ENCODE assay signal across 13 cellular contexts in genomic region chr4:8242782-8243556, GRCh38. TPM values are rescaled to one million over a fixed set of nuclear protein-coding genes. Genes with fewer than 3 reads are reported as not detected.
DNase-seq lines count a peak whose midpoint lies in the region; ATAC-seq, FAIRE-seq and TF ChIP-seq lines count a peak whose summit lies in the region.
"Had no signal": no experiment of that assay in that cellular context is flagged by ENCODE, and none has a peak within 500 bp of the region (broad histone marks: within the 10 kb centered on the region; RNA-seq: fewer than 3 reads in every experiment).

No MANE protein-coding gene starts in this region.

- in situ Hi-C loops in IMR-90 (cut with MboI; ENCODE audit: low sequenced_read_pairs): loop anchor here (5.0 kb wide), 1 partner anchor 159 kb away; no protein-coding TSS in a partner anchor
- in situ Hi-C loops in K562 (cut with MboI): loop anchor here (5.0 kb wide), 1 partner anchor 159 kb away; no protein-coding TSS in a partner anchor
- in situ Hi-C loops in HAP-1 (cut with MboI; ENCODE audit: low sequenced_read_pairs): loop anchor here (5.0 to 25.0 kb wide), 2 partner anchors 159 to 344 kb away; partner anchors contain the start of genes CPZ and GPR78

- no peak overlapping the region for H2BK15ac ChIP-seq in IMR-90 (ENCODE audit: low read depth, low read length)

- H3K56ac ChIP-seq in IMR-90 (ENCODE audit: extremely low read depth, insufficient read depth, low read length): no peak overlapping the region

- intact Hi-C loops in IMR-90 (cut with micrococcal nuclease) (loop anchor here (1.0 to 2.0 kb wide), 5 partner anchors 17 to 164 kb away; no protein-coding TSS in a partner anchor), K562 (cut with micrococcal nuclease) (loop anchor here (1.0 to 10.0 kb wide), 5 partner anchors 24 to 351 kb away; no protein-coding TSS in a partner anchor), kidney (cut with DNase I) (loop anchor here (10.0 kb wide), 1 partner anchor 162 kb away; no protein-coding TSS in a partner anchor), esophagus squamous epithelium (cut with DNase I) (loop anchor here (5.0 kb wide), 1 partner anchor 159 kb away; no protein-coding TSS in a partner anchor)

- CTCF ChIA-PET in IMR-90 (lab: Yijun Ruan, JAX) (interaction anchor here (0.5 to 2.5 kb wide), 10 partner anchors 24 to 172 kb away, joined by 3 to 18 read pairs (median 5); no protein-coding TSS in a partner anchor), K562 (lab: Yijun Ruan, JAX; ENCODE audit: low intra/inter-chr PET ratio) (interaction anchor here (1.1 to 4.9 kb wide), 6 partner anchors 24 to 352 kb away, joined by 3 to 69 read pairs (median 5); no protein-coding TSS in a partner anchor)

- H3K36me3 ChIP-seq in IMR-90 (ENCODE audit: control insufficient read depth, insufficient read depth, low read length) (no peaks in the 10 kb centered on the region), K562 (ENCODE audit: control insufficient read depth, insufficient read depth, low read length) (no peaks in the 10 kb centered on the region), kidney (ENCODE audit: control insufficient read depth in 1 of 2, insufficient read depth in 2 of 2, low read length in 2 of 2) (peaks cover 6 to 15% of the 10 kb centered on the region in 2 donors), skeletal muscle satellite cell (ENCODE audit: insufficient read depth, low read length) (no peaks in the 10 kb centered on the region), HAP-1 (replicated peaks) (no peaks in the 10 kb centered on the region), esophagus squamous epithelium (peaks cover 0 to 38% (median 0%) of the 10 kb centered on the region in 3 donors)
- H3K36me3 ChIP-seq: ascending aorta, neutrophil, SJSA1 had no signal

- H3K9ac ChIP-seq in IMR-90 (ENCODE audit: low read depth, low read length) (no peak overlapping the region), K562 (ENCODE audit: insufficient read depth in 1 of 2, low read depth in 2 of 2, low read length in 2 of 2) (peak overlapping the region in 1 of 2 experiments; percentile 41; a peak in 1 of 4 replicates), kidney (ENCODE audit: low read length in 2 of 2) (peak overlapping the region in 1 of 2 donors; percentile 7), skeletal muscle satellite cell (ENCODE audit: low read depth, low read length) (peak overlapping the region; percentile 27)

- no peak for TF ChIP-seq EP300 in K562 (IDR thresholded peaks at IDR 0.05; ENCODE audit: low read length)

- no peak overlapping the region; the same call in 1 of the 2 replicates for H2AK5ac ChIP-seq in IMR-90 (ENCODE audit: low read depth, low read length)

- H3K79me1 ChIP-seq in IMR-90 (ENCODE audit: low read depth in 1 of 2, low read length in 2 of 2): no peaks in the 10 kb centered on the region

- H3K27me3 ChIP-seq in IMR-90 (ENCODE audit: control insufficient read depth, insufficient read depth, low read length): no peaks in the 10 kb centered on the region; the same call in 1 of the 2 replicates
- peaks cover 0 to 49% of the 10 kb centered on the region in 2 experiments; a peak in 2 of 5 replicates for H3K27me3 ChIP-seq in K562 (ENCODE audit: control insufficient read depth in 2 of 2, insufficient read depth in 2 of 2, low read length in 2 of 2)
- peaks cover 18% of the 10 kb centered on the region for H3K27me3 ChIP-seq in skeletal muscle satellite cell (ENCODE audit: control insufficient read depth, insufficient read depth, low read length)
- no peaks in the 10 kb centered on the region for H3K27me3 ChIP-seq in HAP-1 (ENCODE audit: low read depth)
- H3K27me3 ChIP-seq in esophagus squamous epithelium: no peaks in the 10 kb centered on the region
- H3K27me3 ChIP-seq: ascending aorta, SJSA1 had no signal

- H3K4me3 ChIP-seq in IMR-90 (ENCODE audit: insufficient read depth, low read depth, low read length) (no peak overlapping the region), K562 (no peak overlapping the region), kidney (ENCODE audit: low read length in 2 of 2) (no peak overlapping the region), skeletal muscle satellite cell (ENCODE audit: low read length) (no peak overlapping the region), HAP-1 (no peak overlapping the region), esophagus squamous epithelium (no peak overlapping the region)
- H3K4me3 ChIP-seq: ascending aorta, SJSA1 had no signal

- H2BK20ac ChIP-seq in IMR-90 (ENCODE audit: low read depth, low read length): no peak overlapping the region

- H2AK9ac ChIP-seq in IMR-90 (replicated peaks; ENCODE audit: low read depth, low read length, poor library complexity): no peak overlapping the region

- H4K8ac ChIP-seq in IMR-90 (ENCODE audit: low read depth in 2 of 2, low read length in 2 of 2): peak overlapping the region in 1 of 2 experiments; percentile 6; a peak in 1 of 4 replicates

- H2AFZ ChIP-seq in IMR-90 (replicated peaks; ENCODE audit: low read length, poor library complexity) (peak overlapping the region; percentile 86), K562 (ENCODE audit: low read depth, low read length) (peak overlapping the region; percentile 51; the same call in 1 of the 2 replicates)

- TF ChIP-seq RAD21 in IMR-90 (IDR thresholded peaks at IDR 0.05; ENCODE audit: low read length) (no peak), K562 (CRISPR knock-in tag; conservative IDR thresholded peaks at IDR 0.05 in 1 of 2, IDR thresholded peaks at IDR 0.05 in 1 of 2) (no peak)

- peaks cover 8% of the 10 kb centered on the region for H3K4me1 ChIP-seq in IMR-90 (ENCODE audit: control insufficient read depth, insufficient read depth, low read length)
- H3K4me1 ChIP-seq in K562 (replicated peaks in 1 of 2; ENCODE audit: control insufficient read depth in 2 of 2, insufficient read depth in 2 of 2, low read length in 2 of 2): peaks cover 6 to 30% of the 10 kb centered on the region in 2 experiments; a peak in 3 of 5 replicates
- H3K4me1 ChIP-seq in kidney (ENCODE audit: control insufficient read depth in 1 of 2, insufficient read depth in 1 of 2, low read depth in 1 of 2, low read length in 2 of 2): peaks cover 4 to 6% of the 10 kb centered on the region in 2 donors
- H3K4me1 ChIP-seq in skeletal muscle satellite cell (ENCODE audit: control insufficient read depth, insufficient read depth, low read length): peaks cover 5% of the 10 kb centered on the region
- H3K4me1 ChIP-seq in HAP-1: peaks cover 2% of the 10 kb centered on the region; the same call in 1 of the 2 replicates
- H3K4me1 ChIP-seq in esophagus squamous epithelium: peaks cover 6 to 36% (median 18%) of the 10 kb centered on the region in 3 donors

- TF ChIP-seq POLR2A in IMR-90 (IDR thresholded peaks at IDR 0.05; ENCODE audit: low read depth, low read length): no peak
- TF ChIP-seq POLR2A in K562 (conservative IDR thresholded peaks at IDR 0.05): no peak
- no peak for TF ChIP-seq POLR2A in esophagus squamous epithelium (IDR thresholded peaks at IDR 0.05)

- H3K27ac ChIP-seq in IMR-90 (ENCODE audit: insufficient read depth, low read length) (no peak overlapping the region), K562 (ENCODE audit: extremely low read depth, low read depth, low read length) (no peak overlapping the region; the same call in 2 of the 3 replicates), kidney (ENCODE audit: low read depth in 2 of 2, low read length in 2 of 2) (peak overlapping the region; percentile 18 to 74), esophagus squamous epithelium (peak overlapping the region in 2 of 4 donors; percentile 45 to 51)
- H3K27ac ChIP-seq: neutrophil, SJSA1 had no signal

- no peak for DNase-seq in IMR-90
- DNase-seq in K562 (ENCODE audit: extremely low read depth in 1 of 4, low spot score in 3 of 4): peak in 1 of 4 experiments; percentile 48
- DNase-seq in kidney: peak; percentile 28
- no peak for DNase-seq in SHP77 treated with DMSO at 0.1 percent for 48 hours (lab: John Stamatoyannopoulos, UW)
- no peak for DNase-seq in HAP-1 (ENCODE audit: low spot score in 2 of 2)
- DNase-seq in esophagus squamous epithelium (lab: John Stamatoyannopoulos, UW): no peak
- no peak for DNase-seq in foreskin melanocyte
- DNase-seq: cortex of kidney had no signal

- H3K4me2 ChIP-seq in IMR-90 (ENCODE audit: low read depth, low read length) (no peak overlapping the region), K562 (ENCODE audit: insufficient read depth, low read length) (no peak overlapping the region), skeletal muscle satellite cell (ENCODE audit: low read length) (no peak overlapping the region)

- H3K18ac ChIP-seq in IMR-90 (ENCODE audit: low read depth, low read length): no peak overlapping the region; the same call in 1 of the 2 replicates

- no peak overlapping the region for H2BK120ac ChIP-seq in IMR-90 (ENCODE audit: low read depth, low read length)

- peak overlapping the region; percentile 8; the same call in 1 of the 2 replicates for H3K4ac ChIP-seq in IMR-90 (ENCODE audit: low read depth, low read length)

- no peak for ATAC-seq in IMR-90 (ENCODE audit: low read depth)
- no peak for ATAC-seq in K562

- WGBS in IMR-90 (ENCODE audit: extremely low coverage in 2 of 2, insufficient read length in 1 of 2), 2 experiments: 60% methylated on average over 1 of the region's 10 CpGs; no CpG with 5 or more reads in 1 of the 2 experiments
- WGBS in K562 (ENCODE audit: insufficient coverage, low coverage, missing lambda C conversion rate): 26% methylated on average over 8 of the region's 10 CpGs
- 73 to 86% methylated on average over 5 to 10 of the region's 10 CpGs for WGBS in esophagus squamous epithelium, 2 donors

- no peak overlapping the region for H3K23ac ChIP-seq in IMR-90 (ENCODE audit: low read depth, low read length)

- H3K14ac ChIP-seq in IMR-90 (replicated peaks; ENCODE audit: low read depth, low read length): no peak overlapping the region

- dilution Hi-C loops in IMR-90 (cut with HindIII; ENCODE audit: low sequenced_read_pairs, unreplicated experiment): no loop called here

- no peaks in the 10 kb centered on the region; the same call in 1 of the 2 replicates for H4K20me1 ChIP-seq in IMR-90 (ENCODE audit: insufficient read depth, low read length)
- H4K20me1 ChIP-seq in K562 (replicated peaks; ENCODE audit: control insufficient read depth, insufficient read depth, low read length): peaks cover 4% of the 10 kb centered on the region; the same call in 1 of the 2 replicates

- H2BK5ac ChIP-seq in IMR-90 (ENCODE audit: low read depth, low read length, poor library complexity, severe bottlenecking): no peak overlapping the region

- BruUV-seq in IMR-90 (replicated peaks; lab: Mats Ljungman, UMichigan) (no TSS peak), K562 (replicated peaks; lab: Mats Ljungman, UMichigan) (no TSS peak)

- no peak overlapping the region for H4K91ac ChIP-seq in IMR-90 (ENCODE audit: insufficient read depth, low read depth, low read length)

- H3K9me1 ChIP-seq in IMR-90 (ENCODE audit: insufficient read depth, low read length): no peaks in the 10 kb centered on the region
- H3K9me1 ChIP-seq in K562 (ENCODE audit: control insufficient read depth, insufficient read depth, low read length): no peaks in the 10 kb centered on the region

- POLR2A ChIA-PET in IMR-90 (lab: Charles Lee; ENCODE audit: unreplicated experiment) (no interaction called here), K562 (lab: Yijun Ruan, JAX) (interaction anchor here (0.6 kb wide), 3 partner anchors 194 to 399 kb away, joined by 3 to 5 read pairs (median 3); partner anchors contain the start of gene CPZ)

- H3K9me3 ChIP-seq in IMR-90 (ENCODE audit: control insufficient read depth, insufficient read depth, low read length): no peaks in the 10 kb centered on the region; the same call in 1 of the 2 replicates
- no peaks in the 10 kb centered on the region for H3K9me3 ChIP-seq in K562 (replicated peaks; ENCODE audit: control insufficient read depth, insufficient read depth, low read depth, low read length)
- H3K9me3 ChIP-seq in kidney (ENCODE audit: control insufficient read depth in 1 of 2, low read length in 2 of 2): no peaks in the 10 kb centered on the region
- no peaks in the 10 kb centered on the region for H3K9me3 ChIP-seq in skeletal muscle satellite cell (replicated peaks; ENCODE audit: low read length)
- H3K9me3 ChIP-seq in HAP-1: no peaks in the 10 kb centered on the region
- no peaks in the 10 kb centered on the region for H3K9me3 ChIP-seq in esophagus squamous epithelium
- H3K9me3 ChIP-seq: ascending aorta, neutrophil, SJSA1 had no signal

- FAIRE-seq in K562 (lab: Jason Lieb, UNC): peak; percentile 75
- no peak for FAIRE-seq in kidney (lab: Jason Lieb, UNC)

- no peak for TF ChIP-seq CTCF in IMR-90 (conservative IDR thresholded peaks at IDR 0.05; ENCODE audit: low read depth, low read length)
- TF ChIP-seq CTCF in K562 (IDR thresholded peaks at IDR 0.05 in 2 of 3, conservative IDR thresholded peaks at IDR 0.05 in 1 of 3; ENCODE audit: insufficient read depth in 2 of 3, low read depth in 1 of 3, low read length in 3 of 3): no peak
- no peak for TF ChIP-seq CTCF in kidney (IDR thresholded peaks at IDR 0.05; ENCODE audit: borderline replicate concordance, extremely low read depth, insufficient read depth)
- TF ChIP-seq CTCF in esophagus squamous epithelium (IDR thresholded peaks at IDR 0.05): no peak

- no peaks in the 10 kb centered on the region for H3K79me2 ChIP-seq in K562 (ENCODE audit: control insufficient read depth, insufficient read depth, low read length)

- no peak overlapping the region; the same call in 1 of the 2 replicates for H4K5ac ChIP-seq in IMR-90 (ENCODE audit: low read depth, low read length)

RNA-seq across cellular contexts. Expression of gene HTRA3, which starts 26.6 kb away (rescaled TPM):
- total RNA-seq in IMR-90 (2012; rRNA removed): 1.1 and 1.3 TPM in 2 replicates
- 8.9 and 9.5 TPM in 2 replicates for polyA plus RNA-seq in IMR-90 (2012; rRNA removed)
- 5.3 and 12.8 TPM in 2 replicates for polyA plus RNA-seq in IMR-90 (2012; cell fraction: cytosol; rRNA removed)
- polyA plus RNA-seq in IMR-90 (2012; cell fraction: nucleus; rRNA removed; ENCODE audit: low replicate concordance): 3.7 and 5.2 TPM in 2 replicates
- total RNA-seq in K562 (2011; cell fraction: chromatin; rRNA removed; ENCODE audit: low replicate concordance): 0.14 TPM in 1 of 2 replicates, not detected in the other
- total RNA-seq in K562 (2011; cell fraction: nucleolus; rRNA removed): 0.17 and 0.53 TPM in 2 replicates
- 0.15 TPM in 1 of 2 replicates, not detected in the other for total RNA-seq in K562 (2011; cell fraction: nucleoplasm; rRNA removed)
- not detected in 2 replicates for total RNA-seq in K562 (2014; rRNA removed)
- not detected in 2 replicates for total RNA-seq in K562 (2014; rRNA removed; fragmentation: Illumina TruSeq; extraction: Trizol)
- total RNA-seq in K562 (2015; rRNA removed; fragmentation: Illumina TruSeq; extraction: Trizol): not detected in 2 replicates
- total RNA-seq in K562 (2021): 0.16 TPM in 1 of 2 replicates, not detected in the other
- 0.04 and 0.18 TPM in 2 replicates for polyA plus RNA-seq in K562 (2011; rRNA removed)
- polyA plus RNA-seq in K562 (2011; cell fraction: cytosol; rRNA removed): 0.09 and 0.10 TPM in 2 replicates
- polyA plus RNA-seq in K562 (2011; cell fraction: nucleus; rRNA removed): 0.14 and 0.15 TPM in 2 replicates
- 0.20 and 0.42 TPM in 2 replicates for polyA plus RNA-seq in K562 (2012)
- polyA plus RNA-seq in K562 (2014; fragmentation: Illumina TruSeq; extraction: Trizol): 0.07 TPM in 1 of 2 replicates, not detected in the other
- not detected for polyA plus RNA-seq in K562 (2014; fragmentation: Nextera tagmentation; extraction: Ambion mirVana)
- polyA plus RNA-seq in K562 (2014; rRNA removed): not detected in 2 replicates
- not detected in 2 replicates for polyA minus RNA-seq in K562 (2011; rRNA and poly(A)+ RNA removed)
- polyA minus RNA-seq in K562 (2011; cell fraction: cytosol; rRNA and poly(A)+ RNA removed): not detected in 2 replicates
- polyA minus RNA-seq in K562 (2011; cell fraction: nucleus; rRNA and poly(A)+ RNA removed): 0.11 TPM in 1 of 2 replicates, not detected in the other
- total RNA-seq in kidney: 1.7 TPM
- 6.5 TPM for polyA plus RNA-seq in kidney (ENCODE audit: insufficient read depth, low read depth, low replicate concordance)
- 2.2 and 3.3 TPM in 2 replicates for total RNA-seq in skeletal muscle satellite cell (2012; rRNA removed)
- total RNA-seq in esophagus squamous epithelium: 10 to 100 TPM in 1 of 4 donors, 1 to 10 TPM in 3; 1.8 to 13.0 (median 6.6) TPM
- polyA plus RNA-seq: immature natural killer cell had no signal

RNA-seq across cellular contexts. Expression of gene SH3TC1, which starts 43.9 kb away (rescaled TPM):
- total RNA-seq in IMR-90 (2012; rRNA removed) (1.4 and 1.6 TPM in 2 replicates), K562 (2014; rRNA removed) (1.5 and 1.7 TPM in 2 replicates), K562 (2014; rRNA removed; fragmentation: Illumina TruSeq; extraction: Trizol) (0.32 and 0.55 TPM in 2 replicates), K562 (2015; rRNA removed; fragmentation: Illumina TruSeq; extraction: Trizol) (0.41 and 0.51 TPM in 2 replicates), K562 (2021) (1.1 and 2.1 TPM in 2 replicates), kidney (127 TPM), esophagus squamous epithelium (10 to 100 TPM; 24.6 to 31.2 (median 27.1) TPM)
- polyA plus RNA-seq in IMR-90 (2012; rRNA removed) (2.2 and 2.3 TPM in 2 replicates), K562 (2011; rRNA removed) (0.38 and 0.46 TPM in 2 replicates), K562 (2014; fragmentation: Illumina TruSeq; extraction: Trizol) (0.46 and 0.87 TPM in 2 replicates), K562 (2014; fragmentation: Nextera tagmentation; extraction: Ambion mirVana) (under 1 TPM in 1 of 2 experiments, not detected in 1; 0.04 TPM), K562 (2014; rRNA removed) (0.45 and 0.88 TPM in 2 replicates), kidney (ENCODE audit: insufficient read depth, low read depth, low replicate concordance) (43.1 TPM)
- 2.4 and 2.5 TPM in 2 replicates for polyA plus RNA-seq in IMR-90 (2012; cell fraction: cytosol; rRNA removed)
- polyA plus RNA-seq in IMR-90 (2012; cell fraction: nucleus; rRNA removed; ENCODE audit: low replicate concordance): 7.2 and 19.2 TPM in 2 replicates
- 3.2 and 16.5 TPM in 2 replicates for total RNA-seq in K562 (2011; cell fraction: chromatin; rRNA removed; ENCODE audit: low replicate concordance)
- 8.8 and 11.8 TPM in 2 replicates for total RNA-seq in K562 (2011; cell fraction: nucleolus; rRNA removed)
- total RNA-seq in K562 (2011; cell fraction: nucleoplasm; rRNA removed): 7.0 TPM in 2 replicates
- polyA plus RNA-seq in K562 (2011; cell fraction: cytosol; rRNA removed): 0.44 and 0.70 TPM in 2 replicates
- polyA plus RNA-seq in K562 (2011; cell fraction: nucleus; rRNA removed): 2.6 and 3.4 TPM in 2 replicates
- polyA plus RNA-seq in K562 (2012): 1.2 and 19.6 TPM in 2 replicates
- 0.18 and 0.45 TPM in 2 replicates for polyA minus RNA-seq in K562 (2011; rRNA and poly(A)+ RNA removed)
- polyA minus RNA-seq in K562 (2011; cell fraction: cytosol; rRNA and poly(A)+ RNA removed): 0.48 and 1.6 TPM in 2 replicates
- 3.6 and 4.7 TPM in 2 replicates for polyA minus RNA-seq in K562 (2011; cell fraction: nucleus; rRNA and poly(A)+ RNA removed)
- total RNA-seq in skeletal muscle satellite cell (2012; rRNA removed): 11.7 and 17.5 TPM in 2 replicates

Comparison
In these comparisons a context has a peak if more than half of its experiments do, and no peak if none do; other contexts are left out.
1. H3K27ac ChIP-seq: peak in kidney (2 of 2); none in IMR-90 (single experiment) and K562 (single experiment).